In the genomic region with DNA sequence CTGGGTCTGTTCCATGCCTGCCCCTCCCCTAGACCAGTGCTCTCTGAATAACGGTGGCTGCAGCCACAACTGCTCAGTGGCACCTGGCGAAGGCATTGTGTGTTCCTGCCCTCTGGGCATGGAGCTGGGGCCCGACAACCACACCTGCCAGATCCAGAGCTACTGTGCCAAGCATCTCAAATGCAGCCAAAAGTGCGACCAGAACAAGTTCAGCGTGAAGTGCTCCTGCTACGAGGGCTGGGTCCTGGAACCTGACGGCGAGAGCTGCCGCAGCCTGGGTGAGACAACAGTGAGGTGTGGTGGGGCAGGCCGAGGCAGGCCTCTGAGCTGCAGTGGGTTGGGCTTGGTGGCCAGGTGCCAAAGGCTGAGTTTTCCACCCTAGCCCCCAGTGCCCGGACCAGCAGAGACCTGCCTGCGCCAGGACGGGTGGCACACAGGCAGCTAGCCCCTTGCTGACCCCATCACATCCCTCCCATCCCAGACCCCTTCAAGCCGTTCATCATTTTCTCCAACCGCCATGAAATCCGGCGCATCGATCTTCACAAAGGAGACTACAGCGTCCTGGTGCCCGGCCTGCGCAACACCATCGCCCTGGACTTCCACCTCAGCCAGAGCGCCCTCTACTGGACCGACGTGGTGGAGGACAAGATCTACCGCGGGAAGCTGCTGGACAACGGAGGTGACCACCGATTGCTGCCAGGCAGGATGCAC, we compare ENCODE assay signal across 9 cellular contexts. TPM values are rescaled to one million over a fixed set of nuclear protein-coding genes. Genes with fewer than 3 reads are reported as not detected.
DNase-seq lines count a peak whose midpoint lies in the region; ATAC-seq and TF ChIP-seq lines count a peak whose summit lies in the region.
"Had no signal": no experiment of that assay in that cellular context is flagged by ENCODE, and none has a peak within 500 bp of the region (broad histone marks: within the 10 kb centered on the region; RNA-seq: fewer than 3 reads in every experiment).

No MANE protein-coding gene starts in this region.

- no peak overlapping the region for H3K4me2 ChIP-seq in PC-3 (ENCODE audit: low read length)

- H3K4me3 ChIP-seq in CD4-positive, CD25-positive, alpha-beta regulatory T cell (ENCODE audit: low read depth, low read length): no peak overlapping the region
- no peak overlapping the region for H3K4me3 ChIP-seq in PC-3 (ENCODE audit: low read length)

- no peak overlapping the region for H3K9ac ChIP-seq in PC-3 (ENCODE audit: low read length)

- H3K9me2 ChIP-seq in PC-3 (replicated peaks; ENCODE audit: low read length): no peaks in the 10 kb centered on the region

- no peaks in the 10 kb centered on the region for H3K79me2 ChIP-seq in PC-3 (ENCODE audit: low read length)

- TF ChIP-seq CTCF in PC-3 (conservative IDR thresholded peaks at IDR 0.05; ENCODE audit: low read depth, low read length) (peak; percentile 91), glutamatergic neuron (IDR thresholded peaks at IDR 0.05; ENCODE audit: partially characterized antibody, unreplicated experiment) (peak; percentile 73)

- no peaks in the 10 kb centered on the region for H3K9me3 Mint-ChIP-seq in CD4-positive, CD25-positive, alpha-beta regulatory T cell
- peaks cover 0 to 2% (median 0%) of the 10 kb centered on the region in 3 donors for H3K9me3 Mint-ChIP-seq in IgD-negative memory B cell
- H3K9me3 Mint-ChIP-seq in activated naive CD4-positive, alpha-beta T cell treated with anti-CD3 and anti-CD28 coated beads for 36 hours: no peaks in the 10 kb centered on the region
- no peaks in the 10 kb centered on the region for H3K9me3 Mint-ChIP-seq in glutamatergic neuron (ENCODE audit: unreplicated experiment)
- H3K9me3 Mint-ChIP-seq: naive thymus-derived CD8-positive, alpha-beta T cell had no signal

- no peak overlapping the region for H2AFZ ChIP-seq in PC-3 (ENCODE audit: low read length)

- DNase-seq in CD4-positive, CD25-positive, alpha-beta regulatory T cell: peak in 2 of 3 donors; percentile 10 to 18
- DNase-seq in PC-3 (peak; percentile 80), glutamatergic neuron (peak; percentile 84), posterior vena cava (ENCODE audit: low spot score) (peak; percentile 95), middle frontal gyrus (ENCODE audit: extremely low spot score, low spot score) (no peak)
- peak; percentile 70 for DNase-seq in activated naive CD4-positive, alpha-beta T cell treated with anti-CD3 and anti-CD28 coated beads for 36 hours

- no TSS peak for BruUV-seq in PC-3 (replicated peaks; lab: Mats Ljungman, UMichigan)

- H3K4me1 Mint-ChIP-seq in CD4-positive, CD25-positive, alpha-beta regulatory T cell: no peaks in the 10 kb centered on the region
- peaks cover 0 to 3% (median 2%) of the 10 kb centered on the region in 3 donors for H3K4me1 Mint-ChIP-seq in IgD-negative memory B cell
- H3K4me1 Mint-ChIP-seq in activated naive CD4-positive, alpha-beta T cell treated with anti-CD3 and anti-CD28 coated beads for 36 hours (ENCODE audit: low read depth): no peaks in the 10 kb centered on the region
- H3K4me1 Mint-ChIP-seq in glutamatergic neuron (ENCODE audit: low read depth, unreplicated experiment): no peaks in the 10 kb centered on the region

- CTCF ChIA-PET in PC-3 (lab: Charles Lee): interaction anchor here (0.6 to 3.3 kb wide), 5 partner anchors 10 to 1494 kb away, joined by 4 to 17 read pairs (median 13); a partner anchor contains a TSS
- CTCF ChIA-PET in activated naive CD4-positive, alpha-beta T cell treated with anti-CD3 and anti-CD28 coated beads for 36 hours (lab: Charles Lee): interaction anchor here (0.6 to 11.5 kb wide), 12 partner anchors 8 to 301 kb away, joined by 3 to 252 read pairs (median 4); a partner anchor contains a TSS

- POLR2A ChIA-PET in PC-3 (lab: Charles Lee; ENCODE audit: unreplicated experiment): no interaction called here

- intact Hi-C loops in PC-3 (cut with micrococcal nuclease): loop anchor here (2.0 kb wide), 1 partner anchor 51 kb away; no protein-coding TSS in a partner anchor
- intact Hi-C loops in activated naive CD4-positive, alpha-beta T cell treated with anti-CD3 and anti-CD28 coated beads for 36 hours (cut with micrococcal nuclease): no loop called here
- intact Hi-C loops in posterior vena cava (cut with DNase I): loop anchor here (2.0 to 5.0 kb wide), 3 partner anchors 49 to 103 kb away; no protein-coding TSS in a partner anchor

- H3F3A ChIP-seq in PC-3 (ENCODE audit: low read length, unreplicated experiment): no peaks in the 10 kb centered on the region

- peaks cover 6% of the 10 kb centered on the region for H3K27me3 Mint-ChIP-seq in CD4-positive, CD25-positive, alpha-beta regulatory T cell
- peaks cover 3% of the 10 kb centered on the region for H3K27me3 Mint-ChIP-seq in IgD-negative memory B cell
- H3K27me3 Mint-ChIP-seq in activated naive CD4-positive, alpha-beta T cell treated with anti-CD3 and anti-CD28 coated beads for 36 hours (ENCODE audit: low read depth): no peaks in the 10 kb centered on the region
- H3K27me3 Mint-ChIP-seq in glutamatergic neuron (ENCODE audit: unreplicated experiment): peaks cover 19% of the 10 kb centered on the region

- no peaks in the 10 kb centered on the region for H3K9me3 ChIP-seq in CD4-positive, CD25-positive, alpha-beta regulatory T cell (ENCODE audit: control insufficient read depth in 2 of 2, low read length in 2 of 2)
- H3K9me3 ChIP-seq in PC-3 (ENCODE audit: low read length): no peaks in the 10 kb centered on the region

- H3K4me3 Mint-ChIP-seq in CD4-positive, CD25-positive, alpha-beta regulatory T cell: no peak overlapping the region
- H3K4me3 Mint-ChIP-seq in IgD-negative memory B cell (no peak overlapping the region), glutamatergic neuron (ENCODE audit: unreplicated experiment) (no peak overlapping the region)
- H3K4me3 Mint-ChIP-seq in activated naive CD4-positive, alpha-beta T cell treated with anti-CD3 and anti-CD28 coated beads for 36 hours: peak overlapping the region; percentile 6
- H3K4me3 Mint-ChIP-seq: naive thymus-derived CD8-positive, alpha-beta T cell had no signal

- no peak for ATAC-seq in CD4-positive, CD25-positive, alpha-beta regulatory T cell (ENCODE audit: low read depth in 2 of 2)
- peak; percentile 58 for ATAC-seq in PC-3
- ATAC-seq in HG03469 (IDR thresholded peaks at IDR 0.05; ENCODE audit: unreplicated experiment): no peak

- H4K20me1 ChIP-seq in PC-3 (ENCODE audit: low read length): no peaks in the 10 kb centered on the region

- H3K27ac ChIP-seq in CD4-positive, CD25-positive, alpha-beta regulatory T cell (ENCODE audit: insufficient read depth, low read length, poor library complexity, severe bottlenecking): no peak overlapping the region
- H3K27ac ChIP-seq in PC-3 (ENCODE audit: low read length): no peak overlapping the region

- H3K4me1 ChIP-seq in CD4-positive, CD25-positive, alpha-beta regulatory T cell (ENCODE audit: control insufficient read depth, insufficient read depth, low read length, poor library complexity, severe bottlenecking): no peaks in the 10 kb centered on the region
- H3K4me1 ChIP-seq in PC-3 (ENCODE audit: insufficient read depth, low read length): peaks cover 18% of the 10 kb centered on the region

- no peak overlapping the region for H3K27ac Mint-ChIP-seq in CD4-positive, CD25-positive, alpha-beta regulatory T cell
- H3K27ac Mint-ChIP-seq in IgD-negative memory B cell: peak overlapping the region in 2 of 3 donors; percentile 67 to 83
- no peak overlapping the region for H3K27ac Mint-ChIP-seq in activated naive CD4-positive, alpha-beta T cell treated with anti-CD3 and anti-CD28 coated beads for 36 hours
- H3K27ac Mint-ChIP-seq in glutamatergic neuron (ENCODE audit: unreplicated experiment): no peak overlapping the region
- H3K27ac Mint-ChIP-seq: naive thymus-derived CD8-positive, alpha-beta T cell had no signal

- no peaks in the 10 kb centered on the region for H3K36me3 Mint-ChIP-seq in CD4-positive, CD25-positive, alpha-beta regulatory T cell
- H3K36me3 Mint-ChIP-seq in IgD-negative memory B cell (peaks cover 2% of the 10 kb centered on the region), glutamatergic neuron (ENCODE audit: unreplicated experiment) (peaks cover 5% of the 10 kb centered on the region)
- H3K36me3 Mint-ChIP-seq in activated naive CD4-positive, alpha-beta T cell treated with anti-CD3 and anti-CD28 coated beads for 36 hours (ENCODE audit: low read depth): no peaks in the 10 kb centered on the region
- H3K36me3 Mint-ChIP-seq: naive thymus-derived CD8-positive, alpha-beta T cell had no signal

- no peaks in the 10 kb centered on the region for H3K36me3 ChIP-seq in CD4-positive, CD25-positive, alpha-beta regulatory T cell (ENCODE audit: control insufficient read depth, insufficient read depth, low read length)
- H3K36me3 ChIP-seq in PC-3 (ENCODE audit: low read depth, low read length): no peaks in the 10 kb centered on the region; the same call in 1 of the 2 replicates

- no peaks in the 10 kb centered on the region for H3K27me3 ChIP-seq in CD4-positive, CD25-positive, alpha-beta regulatory T cell (ENCODE audit: control insufficient read depth, insufficient read depth, low read length)
- no peaks in the 10 kb centered on the region for H3K27me3 ChIP-seq in PC-3 (ENCODE audit: low read length)

RNA-seq across cellular contexts. Expression of a gene that starts 28.2 kb away (rescaled TPM):
- total RNA-seq in CD4-positive, CD25-positive, alpha-beta regulatory T cell: not detected
- polyA plus RNA-seq in CD4-positive, CD25-positive, alpha-beta regulatory T cell: not detected
- not detected for polyA plus RNA-seq in IgD-negative memory B cell
- total RNA-seq in PC-3 (2014; rRNA removed) (not detected in 2 replicates), glutamatergic neuron (ENCODE audit: unreplicated experiment) (not detected), posterior vena cava (not detected)
- total RNA-seq in activated naive CD4-positive, alpha-beta T cell treated with anti-CD3 and anti-CD28 coated beads for 36 hours: not detected
- total RNA-seq: naive thymus-derived CD8-positive, alpha-beta T cell had no signal
- polyA plus RNA-seq: naive thymus-derived CD8-positive, alpha-beta T cell had no signal

RNA-seq across cellular contexts. Expression of a gene that starts 41.0 kb away (rescaled TPM):
- total RNA-seq in CD4-positive, CD25-positive, alpha-beta regulatory T cell: 0.49 TPM
- under 1 TPM in 3 of 4 donors, not detected in 1; 0.09 to 0.46 (median 0.11) TPM for polyA plus RNA-seq in CD4-positive, CD25-positive, alpha-beta regulatory T cell
- 8.3 TPM for polyA plus RNA-seq in IgD-negative memory B cell
- total RNA-seq in PC-3 (2014; rRNA removed) (10.7 and 15.1 TPM in 2 replicates), glutamatergic neuron (ENCODE audit: unreplicated experiment) (10.5 TPM), posterior vena cava (under 1 TPM; 0.24 to 0.79 TPM)
- total RNA-seq in activated naive CD4-positive, alpha-beta T cell treated with anti-CD3 and anti-CD28 coated beads for 36 hours: under 1 TPM; 0.25 to 0.79 TPM
- polyA plus RNA-seq: naive thymus-derived CD8-positive, alpha-beta T cell had no signal

RNA-seq across cellular contexts. Expression of a gene that starts 47.3 kb away (rescaled TPM):
- total RNA-seq in CD4-positive, CD25-positive, alpha-beta regulatory T cell: 3.9 TPM
- polyA plus RNA-seq in CD4-positive, CD25-positive, alpha-beta regulatory T cell: under 1 TPM in 3 of 4 donors, not detected in 1; 0.13 to 0.24 (median 0.18) TPM
- polyA plus RNA-seq in IgD-negative memory B cell: 0.19 TPM
- 14.7 and 21.8 TPM in 2 replicates for total RNA-seq in PC-3 (2014; rRNA removed)
- 1 to 10 TPM; 1.0 to 1.5 TPM for total RNA-seq in activated naive CD4-positive, alpha-beta T cell treated with anti-CD3 and anti-CD28 coated beads for 36 hours
- 125 TPM for total RNA-seq in glutamatergic neuron (ENCODE audit: unreplicated experiment)
- total RNA-seq in posterior vena cava: 100 to 1,000 TPM; 465 to 757 TPM

RNA-seq across cellular contexts. Expression of a gene that starts 53.9 kb away (rescaled TPM):
- total RNA-seq in CD4-positive, CD25-positive, alpha-beta regulatory T cell: 108 TPM
- 100 to 1,000 TPM; 214 to 300 (median 228) TPM for polyA plus RNA-seq in CD4-positive, CD25-positive, alpha-beta regulatory T cell
- 176 TPM for polyA plus RNA-seq in IgD-negative memory B cell
- total RNA-seq in PC-3 (2014; rRNA removed): 210 and 263 TPM in 2 replicates
- 100 to 1,000 TPM; 542 to 552 TPM for total RNA-seq in activated naive CD4-positive, alpha-beta T cell treated with anti-CD3 and anti-CD28 coated beads for 36 hours
- total RNA-seq in glutamatergic neuron (ENCODE audit: unreplicated experiment): 165 TPM
- total RNA-seq in posterior vena cava: 10 to 100 TPM; 53.2 to 53.7 TPM

Comparison
In these comparisons a context has a peak if more than half of its experiments do, and no peak if none do; other contexts are left out.
1. H3K27ac Mint-ChIP-seq: peak in IgD-negative memory B cell (2 of 3); none in CD4-positive, CD25-positive, alpha-beta regulatory T cell (0 of 3), activated naive CD4-positive, alpha-beta T cell treated with anti-CD3 and anti-CD28 coated beads for 36 hours (single experiment) and glutamatergic neuron (single experiment).